11 cellular contexts compared by ENCODE assay signal in the genomic region with DNA sequence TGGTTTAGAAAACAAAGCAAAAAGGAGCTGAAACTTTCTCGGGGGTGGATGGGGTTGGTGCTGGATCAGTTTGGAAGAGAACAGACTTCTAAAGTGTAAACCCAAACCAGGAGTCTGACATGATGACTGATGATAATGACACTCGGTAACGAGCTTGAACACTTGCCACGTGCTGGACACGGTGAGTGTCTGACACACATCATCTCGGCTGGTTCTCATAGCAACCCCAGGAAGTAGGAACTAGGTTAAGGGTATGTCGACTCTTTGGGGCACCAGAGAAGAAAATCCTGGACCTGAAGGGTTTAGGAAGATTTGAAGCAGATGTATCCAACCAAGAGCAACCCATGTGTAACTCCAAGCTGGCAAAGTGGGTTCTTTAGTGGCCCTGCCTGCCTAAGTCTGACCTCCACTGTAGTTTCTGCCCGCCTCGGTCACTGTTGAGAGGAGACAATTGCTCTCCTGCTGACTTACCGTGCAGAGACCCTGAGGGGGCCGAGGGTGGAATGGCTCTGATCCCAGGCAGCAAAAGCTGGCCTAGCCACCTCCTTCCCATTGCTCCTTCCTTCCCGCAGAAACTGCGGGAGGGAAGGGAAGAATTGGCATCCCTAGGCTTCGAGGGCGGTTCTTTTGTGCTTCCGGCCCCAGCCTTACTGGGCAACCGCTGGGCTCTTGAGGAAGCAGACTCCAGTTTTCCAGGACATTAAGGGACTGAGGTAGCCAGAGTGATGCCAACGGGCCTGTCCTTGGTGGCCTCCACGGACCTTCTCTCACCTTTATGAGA.
DNase-seq lines count a peak whose midpoint lies in the region; ATAC-seq and TF ChIP-seq lines count a peak whose summit lies in the region.
"Had no signal": no experiment of that assay in that cellular context is flagged by ENCODE, and none has a peak within 500 bp of the region (broad histone marks: within the 10 kb centered on the region; RNA-seq: fewer than 3 reads in every experiment).

No MANE protein-coding gene starts in this region.

- POLR2A ChIA-PET in activated CD4-positive, alpha-beta T cell treated with anti-CD3 and anti-CD28 coated beads, Interleukin-2, amount 10 ng/mL, durations not matched to agents 7 days and 5 days (lab: Charles Lee): no interaction called here

- no peak for TF ChIP-seq CTCF in foreskin keratinocyte (conservative IDR thresholded peaks at IDR 0.05)

- no peak overlapping the region for H3K4me2 ChIP-seq in mesenchymal stem cell (ENCODE audit: low read length, poor library complexity, severe bottlenecking)

- peak overlapping the region; percentile 91 for H4K91ac ChIP-seq in mesenchymal stem cell (ENCODE audit: low read length)

- H3K18ac ChIP-seq in mesenchymal stem cell (ENCODE audit: low read depth in 1 of 2, low read length in 2 of 2): peak overlapping the region; percentile 86 to 94

- CTCF ChIA-PET in activated CD4-positive, alpha-beta T cell treated with anti-CD3 and anti-CD28 coated beads, Interleukin-2, amount 10 ng/mL, durations not matched to agents 7 days and 5 days (lab: Charles Lee): interaction anchor here (0.6 to 1.7 kb wide), 6 partner anchors 17 to 451 kb away, joined by 3 to 5 read pairs (median 3); no protein-coding TSS in a partner anchor

- no peak overlapping the region for H2AFZ ChIP-seq in mesenchymal stem cell (ENCODE audit: low read depth, low read length)

- H3K14ac ChIP-seq in mesenchymal stem cell (ENCODE audit: low read length in 2 of 2): peak overlapping the region in 1 of 2 experiments; percentile 53

- H3K36me3 ChIP-seq in mesenchymal stem cell (ENCODE audit: control insufficient read depth in 1 of 2, insufficient read depth in 2 of 2, low read depth in 1 of 2, low read length in 2 of 2): no peaks in the 10 kb centered on the region

- H3K4ac ChIP-seq in mesenchymal stem cell (ENCODE audit: low read depth in 1 of 2, low read length in 2 of 2): peak overlapping the region; percentile 61 to 95

- H3K36me3 Mint-ChIP-seq in activated CD4-positive, alpha-beta T cell treated with anti-CD3 and anti-CD28 coated beads, Interleukin-2, amount 10 ng/mL, durations not matched to agents 7 days and 5 days (ENCODE audit: low read depth): peaks cover 3% of the 10 kb centered on the region
- H3K36me3 Mint-ChIP-seq in activated T-cell treated with anti-CD3 and anti-CD28 coated beads, Interleukin-2, amount 50 U/mL, for 24 hours (ENCODE audit: low read depth): no peaks in the 10 kb centered on the region

- no peak for ATAC-seq in foreskin keratinocyte
- ATAC-seq: HCT116 had no signal

- H2AK5ac ChIP-seq in mesenchymal stem cell (ENCODE audit: low read length, severe bottlenecking): peak overlapping the region; percentile 84

- H3K4me1 Mint-ChIP-seq in activated CD4-positive, alpha-beta T cell treated with anti-CD3 and anti-CD28 coated beads, Interleukin-2, amount 10 ng/mL, durations not matched to agents 7 days and 5 days: peaks cover 72% of the 10 kb centered on the region
- peaks cover 81% of the 10 kb centered on the region for H3K4me1 Mint-ChIP-seq in activated T-cell treated with anti-CD3 and anti-CD28 coated beads, Interleukin-2, amount 50 U/mL, for 24 hours (ENCODE audit: low read depth)

- no peak for DNase-seq in activated CD4-positive, alpha-beta T cell treated with anti-CD3 and anti-CD28 coated beads, Interleukin-2, amount 10 ng/mL, durations not matched to agents 7 days and 5 days
- DNase-seq in activated CD4-positive, alpha-beta T cell treated with anti-CD3 and anti-CD28 coated beads for 4 hours: no peak
- peak; percentile 31 for DNase-seq in activated T-cell treated with anti-CD3 and anti-CD28 coated beads, Interleukin-2, amount 50 U/mL, for 24 hours
- peak; percentile 38 for DNase-seq in mesenchymal stem cell
- DNase-seq in foreskin keratinocyte: no peak
- DNase-seq in KG1 (lab: John Stamatoyannopoulos, UW): no peak
- no peak for DNase-seq in NCI-H82 (lab: John Stamatoyannopoulos, UW)
- DNase-seq: hypothalamus, OCI-M1 had no signal

- peak overlapping the region; percentile 95 for H2BK120ac ChIP-seq in mesenchymal stem cell (ENCODE audit: low read depth, low read length)

- H3K9me3 Mint-ChIP-seq in activated CD4-positive, alpha-beta T cell treated with anti-CD3 and anti-CD28 coated beads, Interleukin-2, amount 10 ng/mL, durations not matched to agents 7 days and 5 days: peaks cover 1% of the 10 kb centered on the region
- no peaks in the 10 kb centered on the region for H3K9me3 Mint-ChIP-seq in activated T-cell treated with anti-CD3 and anti-CD28 coated beads, Interleukin-2, amount 50 U/mL, for 24 hours

- peak overlapping the region; percentile 91 for H2BK15ac ChIP-seq in mesenchymal stem cell (ENCODE audit: low read depth, poor library complexity, severe bottlenecking)

- H3K27me3 ChIP-seq in mesenchymal stem cell (ENCODE audit: control insufficient read depth in 1 of 2, insufficient read depth in 1 of 2, low read length in 2 of 2) (no peaks in the 10 kb centered on the region), foreskin keratinocyte (no peaks in the 10 kb centered on the region)

- no peak overlapping the region for H3K4me3 Mint-ChIP-seq in activated CD4-positive, alpha-beta T cell treated with anti-CD3 and anti-CD28 coated beads, Interleukin-2, amount 10 ng/mL, durations not matched to agents 7 days and 5 days
- no peak overlapping the region for H3K4me3 Mint-ChIP-seq in activated T-cell treated with anti-CD3 and anti-CD28 coated beads, Interleukin-2, amount 50 U/mL, for 24 hours

- H3K27ac Mint-ChIP-seq in activated CD4-positive, alpha-beta T cell treated with anti-CD3 and anti-CD28 coated beads, Interleukin-2, amount 10 ng/mL, durations not matched to agents 7 days and 5 days: peak overlapping the region; percentile 2
- H3K27ac Mint-ChIP-seq in activated T-cell treated with anti-CD3 and anti-CD28 coated beads, Interleukin-2, amount 50 U/mL, for 24 hours: peak overlapping the region; percentile 58

- H3K79me1 ChIP-seq in mesenchymal stem cell (replicated peaks; ENCODE audit: low read length, poor library complexity, severe bottlenecking): no peaks in the 10 kb centered on the region

- H3K27ac ChIP-seq in mesenchymal stem cell (ENCODE audit: low read length, poor library complexity, severe bottlenecking) (no peak overlapping the region), temporal lobe (ENCODE audit: low read depth, low read length) (peak overlapping the region; percentile 93), foreskin keratinocyte (no peak overlapping the region)

- peak overlapping the region; percentile 76 to 81 for H2BK12ac ChIP-seq in mesenchymal stem cell (ENCODE audit: low read length in 2 of 2)

- H3K4me3 ChIP-seq in mesenchymal stem cell (ENCODE audit: insufficient read depth in 1 of 2, low read depth in 1 of 2, low read length in 2 of 2): no peak overlapping the region

- no peak overlapping the region for H2BK5ac ChIP-seq in mesenchymal stem cell (ENCODE audit: low read depth, low read length, poor library complexity, severe bottlenecking)

- no peak overlapping the region for H3K9ac ChIP-seq in mesenchymal stem cell (ENCODE audit: low read length)

- no peaks in the 10 kb centered on the region for H3K27me3 Mint-ChIP-seq in activated CD4-positive, alpha-beta T cell treated with anti-CD3 and anti-CD28 coated beads, Interleukin-2, amount 10 ng/mL, durations not matched to agents 7 days and 5 days
- H3K27me3 Mint-ChIP-seq in activated T-cell treated with anti-CD3 and anti-CD28 coated beads, Interleukin-2, amount 50 U/mL, for 24 hours: no peaks in the 10 kb centered on the region

- H3K9me3 ChIP-seq in mesenchymal stem cell (ENCODE audit: control insufficient read depth, low read length): no peaks in the 10 kb centered on the region

- peak overlapping the region; percentile 83 for H4K8ac ChIP-seq in mesenchymal stem cell (ENCODE audit: low read length)

- H3K23ac ChIP-seq in mesenchymal stem cell (ENCODE audit: low read length in 2 of 2): no peak overlapping the region

- WGBS in mesenchymal stem cell: 75% methylated on average over 19 of the region's 19 CpGs

- H3K4me1 ChIP-seq in mesenchymal stem cell (ENCODE audit: control insufficient read depth, insufficient read depth, low read depth, low read length) (peaks cover 27% of the 10 kb centered on the region), foreskin keratinocyte (peaks cover 26% of the 10 kb centered on the region)

Comparison
In these comparisons a context has a peak if more than half of its experiments do, and no peak if none do; other contexts are left out.
1. DNase-seq: peak in activated T-cell treated with anti-CD3 and anti-CD28 coated beads, Interleukin-2, amount 50 U/mL, for 24 hours (single experiment) and mesenchymal stem cell (single experiment); none in activated CD4-positive, alpha-beta T cell treated with anti-CD3 and anti-CD28 coated beads, Interleukin-2, amount 10 ng/mL, durations not matched to agents 7 days and 5 days (single experiment), activated CD4-positive, alpha-beta T cell treated with anti-CD3 and anti-CD28 coated beads for 4 hours (0 of 2), foreskin keratinocyte (0 of 2), KG1 (single experiment) and NCI-H82 (single experiment).